Comparison of ENCODE assay signal across 10 cellular contexts in genomic region chr20:46708172-46708860, GRCh38. TPM values are rescaled to one million over a fixed set of nuclear protein-coding genes. Genes with fewer than 3 reads are reported as not detected.
A peak's percentile ranks its signal among the peaks of the same experiment; 100 is the strongest.
DNase-seq lines count a peak whose midpoint lies in the region; FAIRE-seq and TF ChIP-seq lines count a peak whose summit lies in the region.
"Had no signal": no experiment of that assay in that cellular context is flagged by ENCODE, and none has a peak within 500 bp of the region (broad histone marks: within the 10 kb centered on the region; RNA-seq: fewer than 3 reads in every experiment).

No MANE protein-coding gene starts in this region.

- H3K27ac ChIP-seq in substantia nigra (ENCODE audit: low read depth, low read length, poor library complexity, severe bottlenecking) = no peak overlapping the region

- CTCF ChIA-PET in BJ (lab: Yijun Ruan, JAX) = interaction anchor here (2.6 kb wide), 1 partner anchor 12 kb away, joined by 11 read pairs; no protein-coding TSS in a partner anchor

- no peaks in the 10 kb centered on the region for H3K27me3 ChIP-seq in BJ (ENCODE audit: control insufficient read depth, insufficient read depth, low read length)
- H3K27me3 ChIP-seq: MG63 had no signal

- H3K4me3 ChIP-seq in BJ (ENCODE audit: low read depth, low read length) = no peak overlapping the region

- no peak for DNase-seq in BJ (ENCODE audit: low read depth)
- DNase-seq in HTR-8/SVneo (ENCODE audit: insufficient read length, low spot score) = no peak
- peak; percentile 14 for DNase-seq in dermis blood vessel endothelial cell
- no peak for DNase-seq in AML-193 (lab: John Stamatoyannopoulos, UW)
- no peak for DNase-seq in anterior cingulate cortex (lab: John Stamatoyannopoulos, UW)
- no peak for DNase-seq in substantia nigra (lab: John Stamatoyannopoulos, UW)
- DNase-seq in pons (ENCODE audit: low spot score) = no peak
- DNase-seq: activated T-cell treated with anti-CD3 and anti-CD28 coated beads for 4 hours, MG63 had no signal

- no peaks in the 10 kb centered on the region for H3K27me3 Mint-ChIP-seq in nephron (ENCODE audit: low read depth)

- peak overlapping the region; percentile 89 to 97 (median 94) for H3K27ac Mint-ChIP-seq in nephron

- peaks cover 2% of the 10 kb centered on the region; the same call in 1 of the 2 replicates for H3K36me3 ChIP-seq in BJ (ENCODE audit: control insufficient read depth, insufficient read depth, low read length)

- H3K4me1 Mint-ChIP-seq in nephron = peaks cover 29% of the 10 kb centered on the region

- H3K4me3 Mint-ChIP-seq in nephron = peak overlapping the region; percentile 82 to 86 (median 86)

- peak; percentile 89 for FAIRE-seq in HTR-8/SVneo (lab: Jason Lieb, UNC)

- POLR2A ChIA-PET in BJ (lab: Charles Lee) = no interaction called here

- TF ChIP-seq CTCF in BJ (IDR thresholded peaks at IDR 0.05; ENCODE audit: insufficient read depth, low read depth, low read length) = peak; percentile 19; the same call in 1 of the 2 replicates
- peak in 2 of 3 experiments; percentile 16 to 18 for TF ChIP-seq CTCF in nephron (IDR thresholded peaks at IDR 0.05; ENCODE audit: unreplicated experiment in 3 of 3)

- peaks cover 3% of the 10 kb centered on the region for H3K36me3 Mint-ChIP-seq in nephron (ENCODE audit: low read depth)

- peaks cover 2% of the 10 kb centered on the region for H3K9me3 Mint-ChIP-seq in nephron

RNA-seq across cellular contexts. Expression of gene SLC2A10, which starts 1.1 kb away (rescaled TPM):
- 31.0 and 41.9 TPM in 2 replicates for polyA plus RNA-seq in BJ (2011; rRNA removed)
- 28.7 and 38.0 TPM in 2 replicates for polyA minus RNA-seq in BJ (2011; rRNA and poly(A)+ RNA removed)
- 16.0 and 16.7 TPM in 2 replicates for total RNA-seq in dermis blood vessel endothelial cell

RNA-seq across cellular contexts. Expression of gene TP53RK, which starts 19.1 kb away (rescaled TPM):
- 7.2 and 11.0 TPM in 2 replicates for polyA plus RNA-seq in BJ (2011; rRNA removed)
- 5.0 and 5.8 TPM in 2 replicates for polyA minus RNA-seq in BJ (2011; rRNA and poly(A)+ RNA removed)
- total RNA-seq in dermis blood vessel endothelial cell = 11.8 and 15.8 TPM in 2 replicates

RNA-seq across cellular contexts. Expression of gene SLC13A3, which starts 57.1 kb away (rescaled TPM):
- 3.5 and 3.7 TPM in 2 replicates for polyA plus RNA-seq in BJ (2011; rRNA removed)
- polyA minus RNA-seq in BJ (2011; rRNA and poly(A)+ RNA removed) = 4.6 and 7.9 TPM in 2 replicates
- 0.05 TPM in 1 of 2 replicates, not detected in the other for total RNA-seq in dermis blood vessel endothelial cell
